In the genomic region with DNA sequence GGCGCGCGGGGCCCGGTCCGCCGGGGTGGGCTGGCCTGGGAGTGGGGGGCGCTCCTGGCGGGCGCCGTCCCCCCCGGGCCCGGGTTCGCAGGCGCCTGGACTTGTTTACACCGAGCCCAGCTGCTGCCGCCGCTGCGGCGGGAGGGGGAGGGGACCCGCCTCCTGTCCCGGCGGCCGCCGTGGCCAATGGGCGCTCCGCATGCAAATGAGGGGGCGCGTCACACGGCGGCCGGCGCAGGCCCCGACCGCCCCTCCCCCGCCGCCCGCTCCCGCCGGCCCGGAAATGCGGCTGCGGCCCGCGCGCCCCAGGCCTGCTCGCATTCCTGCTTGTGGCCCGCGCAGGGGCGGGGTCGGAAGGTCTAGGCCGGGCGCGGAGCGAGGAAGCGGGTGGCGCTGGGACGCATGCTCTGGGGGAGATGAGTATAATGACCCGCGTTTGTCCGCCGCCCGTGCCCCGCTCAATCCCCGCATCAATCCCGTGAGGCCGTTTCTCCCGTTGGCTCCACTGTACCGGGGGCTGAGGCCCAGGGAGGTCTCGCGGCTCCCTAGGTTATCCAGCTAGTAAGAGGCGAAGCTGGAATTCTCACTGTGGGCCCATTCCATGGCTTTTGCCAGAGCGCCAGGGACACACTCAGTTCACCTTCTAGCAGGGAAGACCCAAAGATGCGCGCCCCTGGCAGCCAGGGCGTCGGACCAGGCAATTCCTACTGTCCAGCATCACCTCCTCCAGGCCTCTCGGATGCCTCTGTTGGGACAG, we compare ENCODE assay signal across 8 cellular contexts.
DNase-seq lines count a peak whose midpoint lies in the region; ATAC-seq lines count a peak whose summit lies in the region.

A gene with protein sequence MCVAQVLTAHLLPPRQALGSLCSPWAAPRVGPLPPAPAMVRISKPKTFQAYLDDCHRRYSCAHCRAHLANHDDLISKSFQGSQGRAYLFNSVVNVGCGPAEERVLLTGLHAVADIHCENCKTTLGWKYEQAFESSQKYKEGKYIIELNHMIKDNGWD (minus strand): TSS at position 109 of the 757 bp plus-strand sequence. CDS start 731 bp downstream, outside the sequence.

- peak; percentile 31 for ATAC-seq in HG03565 (IDR thresholded peaks at IDR 0.05; ENCODE audit: unreplicated experiment)

- DNase-seq in NCI-H2107 (lab: John Stamatoyannopoulos, UW) (peak; percentile 51), NCI-H2107 treated with DMSO at 0.1 percent for 48 hours (lab: John Stamatoyannopoulos, UW; ENCODE audit: unreplicated experiment) (no peak), NOMO-1 treated with DMSO at 0.1 percent for 48 hours (lab: John Stamatoyannopoulos, UW; ENCODE audit: unreplicated experiment) (peak; percentile 80), activated T-cell treated with anti-CD3 and anti-CD28 coated beads for 48 hours (ENCODE audit: low read depth) (peak; percentile 90), epidermal melanocyte (ENCODE audit: insufficient read length, low spot score) (peak; percentile 96), midbrain (lab: John Stamatoyannopoulos, UW) (peak; percentile 91)
- peak; percentile 73 to 81 for DNase-seq in stimulated activated CD8-positive, alpha-beta memory T cell treated with anti-CD3 and anti-CD28 coated beads, Interleukin-15, amount 100 ng/mL, for 4 hours (ENCODE audit: low read depth in 2 of 2)
